Comparison of ENCODE assay signal across 1 cellular context in genomic region chr1:119713538-119714456, GRCh38.
TF ChIP-seq lines count a peak whose summit lies in the region.

No MANE protein-coding gene starts in this region.

TF ChIP-seq in HEK293, 187 proteins besides CTCF, POLR2A, EP300 and RAD21 (continued from another document):
- no peak for TF ChIP-seq PRDM2 (tag by site-specific recombination; IDR thresholded peaks at IDR 0.05; ENCODE audit: borderline replicate concordance)
- TF ChIP-seq SCRT1 (tag by site-specific recombination; IDR thresholded peaks at IDR 0.05; ENCODE audit: borderline replicate concordance) = no peak
- TF ChIP-seq ZBTB21 (tag by site-specific recombination; IDR thresholded peaks at IDR 0.05) = peak; percentile 62
- peak; percentile 86 for TF ChIP-seq IKZF3 (tag by site-specific recombination; IDR thresholded peaks at IDR 0.05)
- TF ChIP-seq PRDM1 (tag by site-specific recombination; IDR thresholded peaks at IDR 0.05) = 0 out of 2 replicates have a peak, but pooled peaks have one; percentile 57
- peak; percentile 79 for TF ChIP-seq ZFHX2 (tag by site-specific recombination; conservative IDR thresholded peaks at IDR 0.05)
- no peak for TF ChIP-seq ZNF24 (tag by site-specific recombination; IDR thresholded peaks at IDR 0.05)
- no peak for TF ChIP-seq ZNF19 (tag by site-specific recombination; IDR thresholded peaks at IDR 0.05; ENCODE audit: low read depth)
- TF ChIP-seq ZBTB48 (tag by site-specific recombination; IDR thresholded peaks at IDR 0.05) = no peak
- no peak for TF ChIP-seq ZNF501 (tag by site-specific recombination; IDR thresholded peaks at IDR 0.05)
- TF ChIP-seq ZNF121 (tag by site-specific recombination; IDR thresholded peaks at IDR 0.05) = no peak
- no peak for TF ChIP-seq ZNF211 (tag by site-specific recombination; IDR thresholded peaks at IDR 0.05; ENCODE audit: low read depth)
- no peak for TF ChIP-seq ZNF133 (tag by site-specific recombination; IDR thresholded peaks at IDR 0.05)
- no peak for TF ChIP-seq ZNF311 (tag by site-specific recombination; IDR thresholded peaks at IDR 0.05; ENCODE audit: borderline replicate concordance)
- no peak for TF ChIP-seq BCL11A (tag by site-specific recombination; IDR thresholded peaks at IDR 0.05; ENCODE audit: low read depth)
- no peak for TF ChIP-seq ZBTB6 (tag by site-specific recombination; IDR thresholded peaks at IDR 0.05)
- no peak for TF ChIP-seq ZNF621 (tag by site-specific recombination; IDR thresholded peaks at IDR 0.05)
- no peak for TF ChIP-seq BCL6B (tag by site-specific recombination; IDR thresholded peaks at IDR 0.05)
- TF ChIP-seq ZNF626 (tag by site-specific recombination; IDR thresholded peaks at IDR 0.05) = no peak
- no peak for TF ChIP-seq ZNF544 (tag by site-specific recombination; IDR thresholded peaks at IDR 0.05)
- peak; percentile 93 for TF ChIP-seq ZNF660 (tag by site-specific recombination; IDR thresholded peaks at IDR 0.05)
- TF ChIP-seq ZBTB20 (tag by site-specific recombination; IDR thresholded peaks at IDR 0.05) = peak; percentile 71
- no peak for TF ChIP-seq ZBTB8A (tag by site-specific recombination; IDR thresholded peaks at IDR 0.05)
- no peak for TF ChIP-seq ZNF155 (tag by site-specific recombination; IDR thresholded peaks at IDR 0.05)
- TF ChIP-seq HOXA7 (CRISPR knock-in tag; IDR thresholded peaks at IDR 0.05; ENCODE audit: borderline replicate concordance) = no peak
- no peak for TF ChIP-seq ZNF513 (tag by site-specific recombination; IDR thresholded peaks at IDR 0.05)
- TF ChIP-seq SETDB1 (IDR thresholded peaks at IDR 0.05; ENCODE audit: insufficient read length, low read length) = no peak
- TF ChIP-seq ELK4 (IDR thresholded peaks at IDR 0.05; ENCODE audit: borderline replicate concordance, low read depth, low read length) = no peak
- no peak for TF ChIP-seq ZNF837 (tag by site-specific recombination; IDR thresholded peaks at IDR 0.05)
- peak; percentile 8; the same call in 1 of the 2 replicates for TF ChIP-seq GLIS2 (tag by site-specific recombination; IDR thresholded peaks at IDR 0.05)
- TF ChIP-seq WT1 (tag by site-specific recombination; IDR thresholded peaks at IDR 0.05) = peak; percentile 84
- no peak for TF ChIP-seq ZNF214 (tag by site-specific recombination; IDR thresholded peaks at IDR 0.05; ENCODE audit: borderline replicate concordance)
- TF ChIP-seq ZSCAN30 (tag by site-specific recombination; IDR thresholded peaks at IDR 0.05) = peak; percentile 58; the same call in 1 of the 2 replicates
- TF ChIP-seq ZNF561 (tag by site-specific recombination; IDR thresholded peaks at IDR 0.05; ENCODE audit: borderline replicate concordance) = peak; percentile 61; the same call in 1 of the 2 replicates
- no peak for TF ChIP-seq ZNF416 (tag by site-specific recombination; IDR thresholded peaks at IDR 0.05)
- TF ChIP-seq ZNF398 (tag by site-specific recombination; IDR thresholded peaks at IDR 0.05) = peak; percentile 80
